20 cellular contexts compared by ENCODE assay signal in the genomic region with DNA sequence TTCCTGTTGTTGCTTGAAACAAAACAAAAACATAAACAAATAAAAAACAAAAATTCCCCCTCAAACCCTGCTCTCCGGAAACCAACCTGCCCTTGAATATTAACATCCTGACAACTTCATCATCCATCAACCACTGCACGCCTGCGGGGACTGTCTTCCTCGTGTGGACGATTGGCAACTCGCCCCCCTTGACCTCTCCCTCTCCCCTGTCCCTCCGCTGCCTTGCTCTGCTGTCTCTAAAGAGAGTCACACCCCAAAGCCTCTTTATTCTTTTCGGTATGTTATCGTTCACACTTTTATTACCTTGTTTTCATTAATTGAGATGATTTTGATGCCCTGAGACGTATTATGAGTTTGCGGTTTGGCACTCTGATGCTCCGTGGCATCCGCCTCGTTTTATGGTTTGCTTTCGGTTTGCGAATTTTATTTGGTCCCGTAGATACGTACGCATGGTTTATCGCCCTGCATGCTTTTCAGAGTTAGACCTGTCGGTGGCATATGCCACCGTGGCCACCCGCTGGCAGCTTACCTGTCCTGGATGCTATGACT. TPM values are rescaled to one million over a fixed set of nuclear protein-coding genes. Genes with fewer than 3 reads are reported as not detected.
DNase-seq lines count a peak whose midpoint lies in the region; ATAC-seq, FAIRE-seq and TF ChIP-seq lines count a peak whose summit lies in the region.
"Had no signal": no experiment of that assay in that cellular context is flagged by ENCODE, and none has a peak within 500 bp of the region (broad histone marks: within the 10 kb centered on the region; RNA-seq: fewer than 3 reads in every experiment).

No MANE protein-coding gene starts in this region.

- H3K36me3 ChIP-seq in CD8-positive, alpha-beta memory T cell (ENCODE audit: insufficient read depth, low read length), result peaks cover 61% of the 10 kb centered on the region
- peaks cover 46% of the 10 kb centered on the region for H3K36me3 ChIP-seq in astrocyte (ENCODE audit: insufficient read depth, low read length)
- H3K36me3 ChIP-seq in psoas muscle (ENCODE audit: insufficient read depth in 1 of 2, low read depth in 1 of 2), result peaks cover 24 to 95% of the 10 kb centered on the region in 2 donors

- H3K9me3 Mint-ChIP-seq in CD8-positive, alpha-beta memory T cell, result no peaks in the 10 kb centered on the region
- H3K9me3 Mint-ChIP-seq in H9 (no peaks in the 10 kb centered on the region; a peak in 1 of 5 replicates), astrocyte (ENCODE audit: unreplicated experiment) (no peaks in the 10 kb centered on the region), nephron (no peaks in the 10 kb centered on the region)

- no peak for DNase-seq in CD8-positive, alpha-beta memory T cell
- DNase-seq in H9, result no peak
- no peak for DNase-seq in astrocyte (ENCODE audit: low read depth)
- no peak for DNase-seq in psoas muscle
- DNase-seq in 8988T, result no peak
- no peak for DNase-seq in H4 (ENCODE audit: low spot score)
- DNase-seq: activated CD4-positive, alpha-beta T cell treated with anti-CD3 and anti-CD28 coated beads, Interleukin-2, amount 50 U/mL, for 4 hours; activated T-cell treated with anti-CD3 and anti-CD28 coated beads, Interleukin-2, amount 50 U/mL, for 48 hours; anterior cingulate cortex; BE2C; NCI-H1092 treated with DMSO at 0.1 percent for 48 hours; NCI-H69; PC-3; stimulated activated CD4-positive, alpha-beta T cell treated with anti-CD3 and anti-CD28 coated beads, Interleukin-4, amount 100 ng/mL, for 4 hours; stimulated activated CD8-positive, alpha-beta memory T cell treated with anti-CD3 and anti-CD28 coated beads, Interleukin-4, amount 100 ng/mL, for 48 hours had no signal

- H3K4ac ChIP-seq in H9 (ENCODE audit: low read depth, low read length), result no peak overlapping the region

- H3K27me3 Mint-ChIP-seq in CD8-positive, alpha-beta memory T cell, result peaks cover 0 to 8% of the 10 kb centered on the region in 2 donors
- H3K27me3 Mint-ChIP-seq in H9 (ENCODE audit: low read depth) (no peaks in the 10 kb centered on the region; the same call in 1 of the 2 replicates), astrocyte (ENCODE audit: low read depth, unreplicated experiment) (no peaks in the 10 kb centered on the region), nephron (ENCODE audit: low read depth) (no peaks in the 10 kb centered on the region)

- no peak overlapping the region for H2BK20ac ChIP-seq in H9 (ENCODE audit: low read depth, low read length, poor library complexity, severe bottlenecking)

- H2AFZ ChIP-seq in H9 (ENCODE audit: low read length) (no peak overlapping the region), astrocyte (ENCODE audit: low read depth, low read length) (no peak overlapping the region)

- no peak overlapping the region for H3K4me3 ChIP-seq in CD8-positive, alpha-beta memory T cell (ENCODE audit: low read length)
- no peak overlapping the region for H3K4me3 ChIP-seq in astrocyte (ENCODE audit: insufficient read depth, low read depth, low read length)
- no peak overlapping the region for H3K4me3 ChIP-seq in psoas muscle
- H3K4me3 ChIP-seq: suprapubic skin had no signal

- peak overlapping the region; percentile 76 for H4K5ac ChIP-seq in H9 (ENCODE audit: insufficient read length, low read depth, low read length)

- no peak overlapping the region for H3K23ac ChIP-seq in H9 (ENCODE audit: insufficient read length, low read depth, low read length)

- POLR2A ChIA-PET in CD8-positive, alpha-beta memory T cell (lab: Charles Lee), result interaction anchor here (1.0 kb wide), 1 partner anchor 11 kb away, joined by 3 read pairs; a partner anchor contains a TSS

- H4K8ac ChIP-seq in H9 (replicated peaks; ENCODE audit: insufficient read length, low read depth, low read length), result no peak overlapping the region

- no peak overlapping the region for H2BK120ac ChIP-seq in H9 (ENCODE audit: low read depth, low read length, poor library complexity, severe bottlenecking)

- peaks cover 11% of the 10 kb centered on the region for H3K4me1 ChIP-seq in CD8-positive, alpha-beta memory T cell (ENCODE audit: insufficient read depth, low read length)
- H3K4me1 ChIP-seq in H9 (ENCODE audit: insufficient read depth, low read length) (no peaks in the 10 kb centered on the region), astrocyte (ENCODE audit: insufficient read depth, low read length) (peaks cover under 1% of the 10 kb centered on the region), psoas muscle (peaks cover 12% of the 10 kb centered on the region)

- peaks cover 10% of the 10 kb centered on the region for H3K79me1 ChIP-seq in H9 (ENCODE audit: insufficient read depth, low read depth, low read length, poor library complexity, severe bottlenecking)

- H3T11ph ChIP-seq in H9 (ENCODE audit: low read length), result no peak overlapping the region

- no peaks in the 10 kb centered on the region for H3K27me3 ChIP-seq in CD8-positive, alpha-beta memory T cell (ENCODE audit: insufficient read depth, low read length, poor library complexity, severe bottlenecking)
- H3K27me3 ChIP-seq in H9 (ENCODE audit: insufficient read depth, low read length) (no peaks in the 10 kb centered on the region), astrocyte (ENCODE audit: insufficient read depth, low read length) (no peaks in the 10 kb centered on the region), psoas muscle (ENCODE audit: insufficient read depth in 3 of 3, low read length in 2 of 3) (no peaks in the 10 kb centered on the region)
- H3K27me3 ChIP-seq: BE2C, suprapubic skin had no signal

- H3K23me2 ChIP-seq in H9 (ENCODE audit: insufficient read length, low read depth, low read length, poor library complexity, severe bottlenecking), result no peaks in the 10 kb centered on the region

- no peak for ATAC-seq in psoas muscle
- ATAC-seq: PC-3 had no signal

- no peaks in the 10 kb centered on the region for H3K9me3 ChIP-seq in CD8-positive, alpha-beta memory T cell (ENCODE audit: low read length)
- no peaks in the 10 kb centered on the region for H3K9me3 ChIP-seq in H9 (ENCODE audit: control insufficient read depth, low read depth, low read length)
- H3K9me3 ChIP-seq in astrocyte (ENCODE audit: insufficient read depth, low read depth, low read length), result no peaks in the 10 kb centered on the region
- H3K9me3 ChIP-seq in psoas muscle, result no peaks in the 10 kb centered on the region
- H3K9me3 ChIP-seq: BE2C, suprapubic skin had no signal

- H3K4me2 ChIP-seq in H9 (ENCODE audit: insufficient read depth, insufficient read length, low read length) (no peak overlapping the region), astrocyte (ENCODE audit: low read length) (no peak overlapping the region)

- no peak overlapping the region for H2BK5ac ChIP-seq in H9 (ENCODE audit: insufficient read length, low read length)

- no peak overlapping the region for H2AK5ac ChIP-seq in H9 (ENCODE audit: insufficient read length, low read length)

- peaks cover 17 to 24% (median 19%) of the 10 kb centered on the region in 3 donors for H3K4me1 Mint-ChIP-seq in CD8-positive, alpha-beta memory T cell
- H3K4me1 Mint-ChIP-seq in H9 (peaks cover under 1 to 7% of the 10 kb centered on the region in 2 experiments; a peak in 3 of 4 replicates), astrocyte (ENCODE audit: low read depth, unreplicated experiment) (peaks cover 5% of the 10 kb centered on the region), nephron (peaks cover 19% of the 10 kb centered on the region)

- peaks cover 7 to 71% (median 7%) of the 10 kb centered on the region in 3 donors for H3K36me3 Mint-ChIP-seq in CD8-positive, alpha-beta memory T cell
- peaks cover 49 to 75% (median 72%) of the 10 kb centered on the region in 3 experiments for H3K36me3 Mint-ChIP-seq in H9 (ENCODE audit: insufficient read depth in 1 of 3, low read depth in 3 of 3)
- H3K36me3 Mint-ChIP-seq in astrocyte (ENCODE audit: low read depth, unreplicated experiment), result peaks cover 11% of the 10 kb centered on the region
- H3K36me3 Mint-ChIP-seq in nephron (ENCODE audit: low read depth), result peaks cover 59% of the 10 kb centered on the region

- no peak overlapping the region for H3K56ac ChIP-seq in H9 (ENCODE audit: insufficient read length, low read depth, low read length)

- no peak overlapping the region for H3K18ac ChIP-seq in H9 (ENCODE audit: insufficient read length, low read depth, low read length)

- no CpG with 5 or more reads among the region's 23 CpGs for WGBS in H9 (ENCODE audit: extremely low coverage, insufficient read length, low lambda C conversion rate)
- 86 to 89% (median 87%) methylated on average over 23 of the region's 23 CpGs for WGBS in psoas muscle, 3 donors

- peak overlapping the region in 1 of 7 donors; percentile 76 for H3K4me3 Mint-ChIP-seq in CD8-positive, alpha-beta memory T cell
- H3K4me3 Mint-ChIP-seq in H9, result peak overlapping the region in 1 of 2 experiments; percentile 40; a peak in 1 of 5 replicates
- peak overlapping the region; percentile 21 for H3K4me3 Mint-ChIP-seq in astrocyte (ENCODE audit: unreplicated experiment)
- H3K4me3 Mint-ChIP-seq in nephron, result no peak overlapping the region

- FAIRE-seq in astrocyte (lab: Jason Lieb, UNC), result no peak
- FAIRE-seq: H54 had no signal

- no peak for TF ChIP-seq CTCF in H9 (conservative IDR thresholded peaks at IDR 0.05)
- TF ChIP-seq CTCF in astrocyte (IDR thresholded peaks at IDR 0.05; ENCODE audit: insufficient read depth, low read depth, low read length), result no peak
- no peak for TF ChIP-seq CTCF in nephron (IDR thresholded peaks at IDR 0.05; ENCODE audit: unreplicated experiment in 3 of 3)
- TF ChIP-seq CTCF in psoas muscle (IDR thresholded peaks at IDR 0.05), result no peak

- no peak overlapping the region for H2BK12ac ChIP-seq in H9 (ENCODE audit: insufficient read length, low read depth, low read length)

- no peak overlapping the region for H4K91ac ChIP-seq in H9 (ENCODE audit: insufficient read length, low read depth, low read length)

- peak overlapping the region in 6 of 8 donors; percentile 6 to 94 (median 75) for H3K27ac Mint-ChIP-seq in CD8-positive, alpha-beta memory T cell
- H3K27ac Mint-ChIP-seq in H9, result peak overlapping the region in 2 of 3 experiments; percentile 90; a peak in 3 of 7 replicates
- H3K27ac Mint-ChIP-seq in astrocyte (ENCODE audit: unreplicated experiment), result peak overlapping the region; percentile 85
- peak overlapping the region in 2 of 3 experiments; percentile 21 to 45 for H3K27ac Mint-ChIP-seq in nephron

- H2BK15ac ChIP-seq in H9 (ENCODE audit: low read depth, low read length), result no peak overlapping the region

- intact Hi-C loops in psoas muscle (cut with DNase I), result no loop called here

- H3K9ac ChIP-seq in H9 (ENCODE audit: extremely low read depth, insufficient read length, low read length) (no peak overlapping the region), astrocyte (ENCODE audit: low read length) (no peak overlapping the region)

- H4K20me1 ChIP-seq in H9 (ENCODE audit: control insufficient read depth, insufficient read depth, insufficient read length) (no peaks in the 10 kb centered on the region), astrocyte (ENCODE audit: insufficient read depth, low read length) (peaks cover 92% of the 10 kb centered on the region)

- no peak overlapping the region for H3K14ac ChIP-seq in H9 (ENCODE audit: insufficient read depth, low read length)

- peaks cover 18% of the 10 kb centered on the region; the same call in 1 of the 2 replicates for H3K79me2 ChIP-seq in H9 (ENCODE audit: insufficient read depth, low read length)
- H3K79me2 ChIP-seq in astrocyte (ENCODE audit: insufficient read depth, low read length), result peaks cover 80% of the 10 kb centered on the region

- H3K27ac ChIP-seq in CD8-positive, alpha-beta memory T cell (ENCODE audit: low read depth, low read length), result no peak overlapping the region
- H3K27ac ChIP-seq in H9 (ENCODE audit: insufficient read length, low read depth, low read length) (no peak overlapping the region), astrocyte (ENCODE audit: low read depth, low read length) (no peak overlapping the region), psoas muscle (no peak overlapping the region)
- H3K27ac ChIP-seq: suprapubic skin had no signal

- CTCF ChIA-PET in CD8-positive, alpha-beta memory T cell (lab: Charles Lee), result no interaction called here

RNA-seq across cellular contexts. Expression of a gene that starts 10.4 kb away (rescaled TPM):
- 100 to 1,000 TPM; 969 to 978 TPM for total RNA-seq in CD8-positive, alpha-beta memory T cell
- polyA plus RNA-seq in CD8-positive, alpha-beta memory T cell, result 177 TPM
- total RNA-seq in H9 (2021) (712 and 748 TPM in 2 replicates), astrocyte (366 and 386 TPM in 2 replicates), psoas muscle (10 to 100 TPM; 36.5 to 69.4 (median 60.8) TPM)
- polyA plus RNA-seq in psoas muscle, result 10 to 100 TPM; 24.2 to 36.3 (median 25.1) TPM
- total RNA-seq in H4 (2014; rRNA removed; shearing (Covaris generic)), result 131 and 138 TPM in 2 replicates

RNA-seq across cellular contexts. Expression of a gene that starts 14.1 kb away (rescaled TPM):
- total RNA-seq in CD8-positive, alpha-beta memory T cell, result not detected
- not detected for polyA plus RNA-seq in CD8-positive, alpha-beta memory T cell
- total RNA-seq in H9 (2021) (57.9 and 61.2 TPM in 2 replicates), astrocyte (29.2 and 36.5 TPM in 2 replicates), psoas muscle (not detected)
- not detected for polyA plus RNA-seq in psoas muscle
- 0.14 TPM in 1 of 2 replicates, not detected in the other for total RNA-seq in H4 (2014; rRNA removed; shearing (Covaris generic))
- total RNA-seq: mesenteric fat pad, omental fat pad, PC-3, suprapubic skin had no signal

RNA-seq across cellular contexts. Expression of a gene that starts 19.9 kb away (rescaled TPM):
- total RNA-seq in CD8-positive, alpha-beta memory T cell, result not detected
- not detected for polyA plus RNA-seq in CD8-positive, alpha-beta memory T cell
- 0.77 and 1.6 TPM in 2 replicates for total RNA-seq in H9 (2021)
- total RNA-seq in astrocyte, result 1.00 and 1.4 TPM in 2 replicates
- under 1 TPM in 1 of 4 donors, not detected in 3; 0.69 TPM for total RNA-seq in psoas muscle
- not detected for polyA plus RNA-seq in psoas muscle
- total RNA-seq in H4 (2014; rRNA removed; shearing (Covaris generic)), result not detected in 2 replicates
- total RNA-seq: PC-3 had no signal

RNA-seq across cellular contexts. Expression of a gene that starts 33.1 kb away (rescaled TPM):
- not detected for total RNA-seq in CD8-positive, alpha-beta memory T cell
- polyA plus RNA-seq in CD8-positive, alpha-beta memory T cell, result not detected
- total RNA-seq in H9 (2021) (0.31 TPM in 1 of 2 replicates, not detected in the other), astrocyte (not detected in 2 replicates), psoas muscle (under 1 TPM in 2 of 4 donors, not detected in 2; 0.22 to 0.34 TPM)
- polyA plus RNA-seq in psoas muscle, result under 1 TPM in 2 of 3 donors, not detected in 1; 0.04 to 0.05 TPM
- total RNA-seq in H4 (2014; rRNA removed; shearing (Covaris generic)), result 0.72 TPM in 1 of 2 replicates, not detected in the other
- total RNA-seq: omental fat pad, suprapubic skin had no signal

RNA-seq across cellular contexts. Expression of a gene that starts 44.4 kb away (rescaled TPM):
- total RNA-seq in CD8-positive, alpha-beta memory T cell, result not detected
- polyA plus RNA-seq in CD8-positive, alpha-beta memory T cell, result not detected
- total RNA-seq in H9 (2021), result not detected in 2 replicates
- not detected in 2 replicates for total RNA-seq in astrocyte
- total RNA-seq in psoas muscle, result under 1 TPM in 2 of 4 donors, not detected in 2; 0.39 to 0.55 TPM
- under 1 TPM; 0.55 to 0.95 (median 0.92) TPM for polyA plus RNA-seq in psoas muscle
- not detected in 2 replicates for total RNA-seq in H4 (2014; rRNA removed; shearing (Covaris generic))
- total RNA-seq: PC-3 had no signal

Comparison
In these comparisons a context has a peak if more than half of its experiments do, and no peak if none do; other contexts are left out.
1. H3K27ac Mint-ChIP-seq: peak in every context shown above with its lines; median percentile 90 in H9; 85 in astrocyte; 75 in CD8-positive, alpha-beta memory T cell; 33 in nephron.
2. RNA of a gene that starts 14.1 kb away (total RNA-seq): 57.9 to 61.2 TPM in H9 and 29.2 to 36.5 TPM in astrocyte; 0.14 TPM in H4, not detected in CD8-positive, alpha-beta memory T cell and not detected in psoas muscle; every median in the first group is over 10 times any median in the second.